ENCODE assay signal across 24 cellular contexts in the genomic region with DNA sequence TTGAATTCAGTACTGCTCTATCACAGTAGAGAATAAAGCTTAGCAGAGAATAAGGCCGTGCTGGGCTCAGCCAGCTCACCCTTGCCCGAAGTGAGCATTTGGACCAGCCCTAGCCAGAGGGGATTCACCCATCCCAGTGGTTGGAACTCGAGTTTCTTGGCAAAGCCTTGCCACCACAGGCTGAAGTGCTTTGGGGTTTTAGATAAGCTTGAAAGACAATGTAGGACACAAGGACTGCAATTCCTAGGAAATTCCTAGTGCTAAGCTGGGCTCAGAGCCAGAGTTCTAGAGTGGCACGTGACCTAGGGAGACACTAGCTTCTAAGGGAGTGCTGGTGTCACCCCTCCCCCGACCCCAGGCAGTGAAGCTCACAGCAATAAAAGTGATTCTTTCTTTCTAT. TPM values are rescaled to one million over a fixed set of nuclear protein-coding genes. Genes with fewer than 3 reads are reported as not detected.
DNase-seq lines count a peak whose midpoint lies in the region; ATAC-seq and TF ChIP-seq lines count a peak whose summit lies in the region.
"Had no signal": no experiment of that assay in that cellular context is flagged by ENCODE, and none has a peak within 500 bp of the region (broad histone marks: within the 10 kb centered on the region; RNA-seq: fewer than 3 reads in every experiment).

No MANE protein-coding gene starts in this region.

- H3K27me3 ChIP-seq in mammary epithelial cell (ENCODE audit: insufficient read depth, low read length) = no peaks in the 10 kb centered on the region
- H3K27me3 ChIP-seq: brain microvascular endothelial cell, left lung, SJCRH30, tibial artery had no signal

- H3K27ac Mint-ChIP-seq in naive thymus-derived CD8-positive, alpha-beta T cell = no peak overlapping the region
- H3K27ac Mint-ChIP-seq: CD4-positive, CD25-positive, alpha-beta regulatory T cell; progenitor cell of endocrine pancreas had no signal

- WGBS in mammary epithelial cell (ENCODE audit: low coverage, missing lambda C conversion rate) = 27% methylated on average over 5 of the region's 5 CpGs

- no peak overlapping the region for H3K4me2 ChIP-seq in mammary epithelial cell (ENCODE audit: insufficient read depth, low read depth, low read length)

- POLR2A ChIA-PET in naive thymus-derived CD8-positive, alpha-beta T cell (lab: Charles Lee) = no interaction called here

- no peak for TF ChIP-seq CTCF in mammary epithelial cell (conservative IDR thresholded peaks at IDR 0.05 in 1 of 2, IDR thresholded peaks at IDR 0.05 in 1 of 2; ENCODE audit: extremely low read depth in 1 of 2, insufficient read depth in 1 of 2, low read depth in 1 of 2, low read length in 2 of 2)

- no peak overlapping the region for H2AFZ ChIP-seq in mammary epithelial cell (ENCODE audit: low read depth, low read length)

- no peak overlapping the region for H3K27ac ChIP-seq in mammary epithelial cell (ENCODE audit: insufficient read depth, low read depth, low read length)
- H3K27ac ChIP-seq: brain microvascular endothelial cell, left lung, SJCRH30, tibial artery, WERI-Rb-1 had no signal

- no peak overlapping the region for H3K4me3 ChIP-seq in mammary epithelial cell (replicated peaks in 1 of 3; ENCODE audit: insufficient read depth in 1 of 3, low read depth in 2 of 3, low read length in 3 of 3)
- H3K4me3 ChIP-seq: left lung, SJCRH30, skin epidermis, tibial artery had no signal

- H3K79me2 ChIP-seq in mammary epithelial cell (ENCODE audit: insufficient read depth, low read length) = no peaks in the 10 kb centered on the region

- H3K4me3 Mint-ChIP-seq in naive thymus-derived CD8-positive, alpha-beta T cell = no peak overlapping the region
- H3K4me3 Mint-ChIP-seq: CD4-positive, CD25-positive, alpha-beta regulatory T cell; neural crest cell had no signal

- H3K9me3 Mint-ChIP-seq in naive thymus-derived CD8-positive, alpha-beta T cell = peaks cover 0 to 12% (median 6%) of the 10 kb centered on the region in 9 donors

- no peaks in the 10 kb centered on the region for H3K4me1 Mint-ChIP-seq in naive thymus-derived CD8-positive, alpha-beta T cell
- H3K4me1 Mint-ChIP-seq: CD4-positive, CD25-positive, alpha-beta regulatory T cell had no signal

- no peaks in the 10 kb centered on the region for H3K36me3 ChIP-seq in mammary epithelial cell (ENCODE audit: insufficient read depth, low read length)
- H3K36me3 ChIP-seq: brain microvascular endothelial cell, left lung, SJCRH30, tibial artery, WERI-Rb-1 had no signal

- in situ Hi-C loops in mammary epithelial cell (cut with MboI; ENCODE audit: low sequenced_read_pairs in 2 of 2) = loop anchor here in 1 of 2 donors (10.0 kb wide), 1 partner anchor 206 kb away; no protein-coding TSS in a partner anchor

- no peak for ATAC-seq in naive thymus-derived CD8-positive, alpha-beta T cell
- ATAC-seq: left lung had no signal

- dilution Hi-C loops in mammary epithelial cell (cut with HindIII; ENCODE audit: low sequenced_read_pairs) = loop anchor here (5.0 kb wide), 1 partner anchor 48 kb away; no protein-coding TSS in a partner anchor

- DNase-seq in DMS79 treated with DMSO at 0.1 percent for 48 hours (lab: John Stamatoyannopoulos, UW) = peak; percentile 87
- DNase-seq in M059J (ENCODE audit: low read depth) = peak; percentile 89
- DNase-seq in mammary epithelial cell = peak; percentile 74
- peak; percentile 46 for DNase-seq in kidney tubule cell (ENCODE audit: low spot score)
- DNase-seq in middle frontal gyrus (ENCODE audit: extremely low spot score, low spot score) = no peak
- no peak for DNase-seq in AG20443 (ENCODE audit: low spot score)
- DNase-seq in naive thymus-derived CD8-positive, alpha-beta T cell = no peak
- no peak for DNase-seq in KG1 (lab: John Stamatoyannopoulos, UW)
- DNase-seq: activated CD8-positive, alpha-beta memory T cell treated with anti-CD3 and anti-CD28 coated beads, Interleukin-2, amount 50 U/mL, for 4 hours; activated effector memory CD4-positive, alpha-beta T cell treated with Interleukin-2 at 50 U/mL for 16 hours; brain microvascular endothelial cell; CD4-positive, CD25-positive, alpha-beta regulatory T cell; dermis blood vessel endothelial cell; left lung; midbrain; NCI-H1105 treated with DMSO at 0.1 percent for 48 hours; SJCRH30; stimulated activated naive CD4-positive, alpha-beta T cell treated with Interleukin-2 at 50 U/mL for 16 hours; tibial artery; WERI-Rb-1 had no signal

- H4K20me1 ChIP-seq in mammary epithelial cell (ENCODE audit: insufficient read depth, low read length) = no peaks in the 10 kb centered on the region

- BruUV-seq in mammary epithelial cell (replicated peaks; lab: Mats Ljungman, UMichigan) = no TSS peak

- H3K36me3 Mint-ChIP-seq in naive thymus-derived CD8-positive, alpha-beta T cell = no peaks in the 10 kb centered on the region
- H3K36me3 Mint-ChIP-seq: CD4-positive, CD25-positive, alpha-beta regulatory T cell had no signal

- no peak overlapping the region for H3K9ac ChIP-seq in mammary epithelial cell (ENCODE audit: insufficient read depth, low read length)

- intact Hi-C loops in mammary epithelial cell (cut with micrococcal nuclease) = no loop called here

- H3K9me3 ChIP-seq in mammary epithelial cell (replicated peaks; ENCODE audit: insufficient read depth, low read length) = no peaks in the 10 kb centered on the region
- H3K9me3 ChIP-seq: left lung, SJCRH30, tibial artery had no signal

- CTCF ChIA-PET in mammary epithelial cell (lab: Charles Lee; ENCODE audit: low non-redundant PET) = no interaction called here

- H3K4me1 ChIP-seq in mammary epithelial cell (ENCODE audit: insufficient read depth, low read length) = peaks cover 19% of the 10 kb centered on the region
- H3K4me1 ChIP-seq: left lung, SJCRH30, tibial artery had no signal

- H3K27me3 Mint-ChIP-seq in naive thymus-derived CD8-positive, alpha-beta T cell = peaks cover 0 to 15% (median 6%) of the 10 kb centered on the region in 5 donors
- H3K27me3 Mint-ChIP-seq: CD4-positive, CD25-positive, alpha-beta regulatory T cell; progenitor cell of endocrine pancreas had no signal

RNA-seq across cellular contexts. Expression of a gene that starts 28.0 kb away (rescaled TPM):
- not detected in 2 replicates for total RNA-seq in M059J (2014; rRNA removed; shearing (Covaris generic))
- not detected for total RNA-seq in mammary epithelial cell
- polyA plus RNA-seq in mammary epithelial cell = not detected
- polyA minus RNA-seq in mammary epithelial cell = not detected
- not detected for total RNA-seq in naive thymus-derived CD8-positive, alpha-beta T cell
- not detected for polyA plus RNA-seq in naive thymus-derived CD8-positive, alpha-beta T cell
- total RNA-seq: CD4-positive, CD25-positive, alpha-beta regulatory T cell; dermis blood vessel endothelial cell; left lung; neural crest cell; progenitor cell of endocrine pancreas; SJCRH30; T-helper 2 cell treated with Interferon-gamma antibody and Interleukin-4, amounts not matched to agents 100 ng/mL and 5 ng/mL, for 36 hours had no signal
- polyA plus RNA-seq: CD4-positive, CD25-positive, alpha-beta regulatory T cell had no signal

RNA-seq across cellular contexts. Expression of a gene that starts 44.4 kb away (rescaled TPM):
- total RNA-seq in M059J (2014; rRNA removed; shearing (Covaris generic)) = 15.7 and 20.8 TPM in 2 replicates
- total RNA-seq in mammary epithelial cell = 10 to 100 TPM; 13.5 to 42.6 TPM
- 53.2 TPM for polyA plus RNA-seq in mammary epithelial cell
- polyA minus RNA-seq in mammary epithelial cell = 85.5 TPM
- total RNA-seq in naive thymus-derived CD8-positive, alpha-beta T cell = not detected
- not detected for polyA plus RNA-seq in naive thymus-derived CD8-positive, alpha-beta T cell
- total RNA-seq: CD4-positive, CD25-positive, alpha-beta regulatory T cell; dermis blood vessel endothelial cell; neural crest cell; progenitor cell of endocrine pancreas; SJCRH30; T-helper 2 cell treated with Interferon-gamma antibody and Interleukin-4, amounts not matched to agents 100 ng/mL and 5 ng/mL, for 36 hours had no signal
- polyA plus RNA-seq: CD4-positive, CD25-positive, alpha-beta regulatory T cell had no signal

Comparison
In these comparisons a context has a peak if more than half of its experiments do, and no peak if none do; other contexts are left out.
1. DNase-seq: peak in DMS79 treated with DMSO at 0.1 percent for 48 hours (single experiment), M059J (single experiment), mammary epithelial cell (single experiment) and kidney tubule cell (single experiment); none in middle frontal gyrus (single experiment), AG20443 (single experiment), naive thymus-derived CD8-positive, alpha-beta T cell (0 of 10) and KG1 (single experiment).
2. RNA of a gene that starts 44.4 kb away (total RNA-seq): 13.5 to 42.6 TPM in mammary epithelial cell and 15.7 to 20.8 TPM in M059J; not detected in naive thymus-derived CD8-positive, alpha-beta T cell; every median in the first group is over 10 times any median in the second.